9 cellular contexts compared by ENCODE assay signal in the genomic region with DNA sequence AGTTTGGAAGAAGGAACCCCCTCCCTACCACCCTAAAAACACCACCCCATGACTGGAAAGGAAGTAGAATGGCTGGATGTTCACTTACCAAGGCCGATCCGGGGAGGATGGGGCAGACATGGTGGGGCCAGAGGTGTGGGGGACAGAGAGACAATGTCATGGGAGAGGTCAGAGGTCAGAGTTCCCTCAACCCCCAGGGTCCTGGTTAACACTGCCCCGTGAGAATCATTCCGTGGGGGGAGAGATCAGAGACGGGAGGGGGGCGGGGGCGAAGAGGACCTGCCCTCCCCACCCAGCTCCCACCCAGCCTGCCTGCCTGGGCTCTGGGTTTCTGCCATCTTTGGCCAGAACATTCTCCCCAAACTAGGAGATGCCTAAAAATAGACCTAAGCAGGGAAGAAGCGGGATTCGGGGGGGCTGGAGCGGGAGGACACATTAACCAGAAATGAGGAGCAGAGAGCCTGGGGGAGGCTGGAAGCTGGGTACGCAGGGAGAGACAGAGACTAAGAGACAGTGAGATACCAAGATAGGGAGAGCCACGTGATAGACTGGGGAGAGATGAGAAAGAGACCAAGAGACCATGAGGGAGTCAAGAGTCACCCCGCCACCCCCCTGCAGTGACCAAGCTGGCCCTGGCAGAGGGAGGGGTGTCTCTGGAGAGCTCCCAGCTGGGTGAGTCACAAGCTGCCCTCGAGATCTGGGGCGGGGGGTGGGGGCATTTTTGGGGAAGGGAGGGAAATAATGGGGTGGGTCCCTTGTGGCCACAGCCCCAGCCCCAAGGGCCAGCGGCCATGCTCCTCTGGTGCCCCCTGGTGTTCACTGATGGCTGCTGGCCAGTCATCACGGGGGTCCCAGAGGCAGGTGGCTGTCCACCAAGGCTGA. TPM values are rescaled to one million over a fixed set of nuclear protein-coding genes. Genes with fewer than 3 reads are reported as not detected.
DNase-seq lines count a peak whose midpoint lies in the region; ATAC-seq and TF ChIP-seq lines count a peak whose summit lies in the region.
"Had no signal": no experiment of that assay in that cellular context is flagged by ENCODE, and none has a peak within 500 bp of the region (broad histone marks: within the 10 kb centered on the region; RNA-seq: fewer than 3 reads in every experiment).

No MANE protein-coding gene starts in this region.

- H3K27me3 Mint-ChIP-seq in endothelial cell (ENCODE audit: unreplicated experiment) (peaks cover 18% of the 10 kb centered on the region), mesothelial cell of epicardium (ENCODE audit: low read depth) (no peaks in the 10 kb centered on the region)

- TF ChIP-seq CTCF in DOHH2 (IDR thresholded peaks at IDR 0.05; ENCODE audit: low read depth, low read length, poor library complexity, severe bottlenecking) (peak; percentile 85), endothelial cell (IDR thresholded peaks at IDR 0.05; ENCODE audit: unreplicated experiment) (peak; percentile 60), mesothelial cell of epicardium (IDR thresholded peaks at IDR 0.05; ENCODE audit: unreplicated experiment) (peak; percentile 66)

- no peaks in the 10 kb centered on the region for H3K79me2 ChIP-seq in DOHH2 (ENCODE audit: control insufficient read depth, low read length)

- H3K4me1 Mint-ChIP-seq in endothelial cell (ENCODE audit: unreplicated experiment): peaks cover 3% of the 10 kb centered on the region
- H3K4me1 Mint-ChIP-seq in mesothelial cell of epicardium: peaks cover 6% of the 10 kb centered on the region

- H3K9me3 Mint-ChIP-seq in endothelial cell (ENCODE audit: unreplicated experiment) (no peaks in the 10 kb centered on the region), mesothelial cell of epicardium (no peaks in the 10 kb centered on the region)
- H3K9me3 Mint-ChIP-seq: T-helper 1 cell treated with Interleukin-12 subunit alpha and Interleukin-12 subunit beta and Interleukin-4 antibody, amounts not matched to agents 30 μg/mL and 1 μg/mL, for 36 hours had no signal

- H3K36me3 Mint-ChIP-seq in endothelial cell (ENCODE audit: low read depth, unreplicated experiment) (peaks cover 32% of the 10 kb centered on the region), mesothelial cell of epicardium (peaks cover 8% of the 10 kb centered on the region)

- H3K4me3 Mint-ChIP-seq in endothelial cell (ENCODE audit: unreplicated experiment) (no peak overlapping the region), mesothelial cell of epicardium (no peak overlapping the region)
- H3K4me3 Mint-ChIP-seq: T-helper 1 cell treated with Interleukin-12 subunit alpha and Interleukin-12 subunit beta and Interleukin-4 antibody, amounts not matched to agents 30 μg/mL and 1 μg/mL, for 36 hours had no signal

- no peak overlapping the region for H3K4me3 ChIP-seq in DOHH2 (ENCODE audit: low read length)

- no peaks in the 10 kb centered on the region for H3K9me3 ChIP-seq in DOHH2 (ENCODE audit: control insufficient read depth, insufficient read depth, low read length)

- no peaks in the 10 kb centered on the region for H3K27me3 ChIP-seq in DOHH2 (ENCODE audit: control insufficient read depth, low read length)

- no peaks in the 10 kb centered on the region for H4K20me1 ChIP-seq in DOHH2 (ENCODE audit: control insufficient read depth, insufficient read depth, low read depth, low read length)

- no peak overlapping the region for H3K4me2 ChIP-seq in DOHH2 (ENCODE audit: low read length)

- peaks cover 8% of the 10 kb centered on the region; the same call in 1 of the 2 replicates for H3K36me3 ChIP-seq in DOHH2 (ENCODE audit: control insufficient read depth, low read length)

- peak; percentile 31; the same call in 1 of the 2 replicates for TF ChIP-seq EP300 in Ishikawa (IDR thresholded peaks at IDR 0.05; ENCODE audit: borderline replicate concordance)

- H3K27ac ChIP-seq in DOHH2 (ENCODE audit: low read depth, low read length): no peak overlapping the region

- no peak for ATAC-seq in GM19463 (IDR thresholded peaks at IDR 0.05; ENCODE audit: unreplicated experiment)

- peak; percentile 80 for TF ChIP-seq RAD21 in Ishikawa (IDR thresholded peaks at IDR 0.05; ENCODE audit: low read depth)

- DNase-seq in activated CD4-positive, alpha-beta T cell treated with anti-CD3 and anti-CD28 coated beads, Interleukin-2, amount 50 U/mL, for 1 hour: peak; percentile 17
- peak; percentile 72 for DNase-seq in endothelial cell (ENCODE audit: low spot score)
- peak; percentile 53 to 77 for DNase-seq in mesothelial cell of epicardium (ENCODE audit: low spot score in 2 of 2, unreplicated experiment in 2 of 2)
- DNase-seq in stromal cell of bone marrow (ENCODE audit: low read depth): peak; percentile 80
- no peak for DNase-seq in NCI-H2029 (lab: John Stamatoyannopoulos, UW)

- H3K4me1 ChIP-seq in DOHH2 (ENCODE audit: control insufficient read depth, low read length): peaks cover 19% of the 10 kb centered on the region

- peaks cover 3% of the 10 kb centered on the region; the same call in 1 of the 2 replicates for H3F3A ChIP-seq in DOHH2 (ENCODE audit: control insufficient read depth, insufficient read depth)

- no peak overlapping the region for H3K27ac Mint-ChIP-seq in endothelial cell (ENCODE audit: unreplicated experiment)
- H3K27ac Mint-ChIP-seq in mesothelial cell of epicardium: peak overlapping the region; percentile 16
- H3K27ac Mint-ChIP-seq: T-helper 1 cell treated with Interleukin-12 subunit alpha and Interleukin-12 subunit beta and Interleukin-4 antibody, amounts not matched to agents 30 μg/mL and 1 μg/mL, for 36 hours had no signal

- no peaks in the 10 kb centered on the region for H3K9me2 ChIP-seq in DOHH2 (replicated peaks; ENCODE audit: control insufficient read depth, low read length)

TF ChIP-seq in Ishikawa, 13 proteins besides CTCF, POLR2A, EP300 and RAD21:
- TF ChIP-seq, protein P1, sequence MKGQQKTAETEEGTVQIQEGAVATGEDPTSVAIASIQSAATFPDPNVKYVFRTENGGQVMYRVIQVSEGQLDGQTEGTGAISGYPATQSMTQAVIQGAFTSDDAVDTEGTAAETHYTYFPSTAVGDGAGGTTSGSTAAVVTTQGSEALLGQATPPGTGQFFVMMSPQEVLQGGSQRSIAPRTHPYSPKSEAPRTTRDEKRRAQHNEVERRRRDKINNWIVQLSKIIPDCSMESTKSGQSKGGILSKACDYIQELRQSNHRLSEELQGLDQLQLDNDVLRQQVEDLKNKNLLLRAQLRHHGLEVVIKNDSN (IDR thresholded peaks at IDR 0.05): peak; percentile 53
- TF ChIP-seq, protein P2, sequence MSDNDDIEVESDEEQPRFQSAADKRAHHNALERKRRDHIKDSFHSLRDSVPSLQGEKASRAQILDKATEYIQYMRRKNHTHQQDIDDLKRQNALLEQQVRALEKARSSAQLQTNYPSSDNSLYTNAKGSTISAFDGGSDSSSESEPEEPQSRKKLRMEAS (IDR thresholded peaks at IDR 0.05): no peak
- TF ChIP-seq TCF12 (IDR thresholded peaks at IDR 0.05; ENCODE audit: low read depth) (no peak), CREB1 (IDR thresholded peaks at IDR 0.05; ENCODE audit: low read depth) (no peak), TAF1 (IDR thresholded peaks at IDR 0.05; ENCODE audit: low read depth) (no peak), NFIC (IDR thresholded peaks at IDR 0.05) (no peak), EGR1 (IDR thresholded peaks at IDR 0.05) (no peak), FOXM1 (IDR thresholded peaks at IDR 0.05; ENCODE audit: borderline replicate concordance, low read depth) (no peak), REST (IDR thresholded peaks at IDR 0.05; ENCODE audit: low read depth) (no peak)

RNA-seq across cellular contexts. Expression of gene KANK2, which starts 6.1 kb away (rescaled TPM):
- total RNA-seq in endothelial cell (ENCODE audit: unreplicated experiment) (103 TPM), mesothelial cell of epicardium (84.3 to 85.3 TPM (median 84.7 TPM) in 3 replicates)

RNA-seq across cellular contexts. Expression of gene ANGPTL8, which starts 36.0 kb away (rescaled TPM):
- total RNA-seq in endothelial cell (ENCODE audit: unreplicated experiment) (not detected), mesothelial cell of epicardium (0.25 to 0.84 TPM (median 0.29 TPM) in 3 replicates)

RNA-seq across cellular contexts. Expression of gene SPC24, which starts 47.9 kb away (rescaled TPM):
- total RNA-seq in endothelial cell (ENCODE audit: unreplicated experiment) (17.0 TPM), mesothelial cell of epicardium (16.3 to 22.0 TPM (median 20.6 TPM) in 3 replicates)

RNA-seq across cellular contexts. Expression of gene DOCK6, which starts 58.9 kb away (rescaled TPM):
- total RNA-seq in endothelial cell (ENCODE audit: unreplicated experiment) (411 TPM), mesothelial cell of epicardium (64.0 to 66.4 TPM (median 65.1 TPM) in 3 replicates)
